Comparison of ENCODE assay signal across 25 cellular contexts in genomic region chr7:154583454-154583853, GRCh38.
"Had no signal": no experiment of that assay in that cellular context is flagged by ENCODE, and none has a peak within 500 bp of the region (broad histone marks: within the 10 kb centered on the region; RNA-seq: fewer than 3 reads in every experiment).

No MANE protein-coding gene starts in this region.

- H3K27me3 Mint-ChIP-seq: naive thymus-derived CD8-positive, alpha-beta T cell; stimulated activated naive B cell treated with anti-CD40 and anti-IgM and Interleukin-4, amounts not matched to agents 10 μg/mL and 1 μg/mL and 100 μg/mL, for 72 hours; stimulated activated naive CD8-positive, alpha-beta T cell treated with anti-CD3 and anti-CD28 coated beads, Interleukin-15, amount 100 ng/mL, for 72 hours had no signal

- DNase-seq: dermis blood vessel endothelial cell; effector memory CD4-positive, alpha-beta T cell; esophagus squamous epithelium; foreskin melanocyte; glutamatergic neuron; hypothalamus; immature natural killer cell; mesendoderm; naive thymus-derived CD8-positive, alpha-beta T cell; nephron progenitor cell; right lobe of liver; small intestine; stimulated activated CD4-positive, alpha-beta T cell treated with anti-CD3 and anti-CD28 coated beads, Interleukin-15, amount 100 ng/mL, for 24 hours; stimulated activated CD4-positive, alpha-beta T cell treated with anti-CD3 and anti-CD28 coated beads, Interleukin-2, amount 100 ng/mL, for 48 hours; stimulated activated naive B cell treated with anti-CD40 and anti-IgM and Interleukin-4, amounts not matched to agents 10 μg/mL and 1 μg/mL and 100 μg/mL, for 72 hours; stimulated activated naive CD8-positive, alpha-beta T cell treated with anti-CD3 and anti-CD28 coated beads, Interleukin-15, amount 100 ng/mL, for 72 hours; transverse colon had no signal

- H3K4me3 Mint-ChIP-seq: immature natural killer cell; naive thymus-derived CD8-positive, alpha-beta T cell; nephron progenitor cell; stimulated activated naive B cell treated with anti-CD40 and anti-IgM and Interleukin-4, amounts not matched to agents 10 μg/mL and 1 μg/mL and 100 μg/mL, for 72 hours; stimulated activated naive CD8-positive, alpha-beta T cell treated with anti-CD3 and anti-CD28 coated beads, Interleukin-15, amount 100 ng/mL, for 72 hours had no signal

- H3K27me3 ChIP-seq: esophagus squamous epithelium, right lobe of liver, suprapubic skin, transverse colon, vagina had no signal

- H3K4me1 ChIP-seq: esophagus squamous epithelium, parathyroid adenoma, right lobe of liver, suprapubic skin, transverse colon, vagina had no signal

- H3K36me3 Mint-ChIP-seq: naive thymus-derived CD8-positive, alpha-beta T cell; stimulated activated naive B cell treated with anti-CD40 and anti-IgM and Interleukin-4, amounts not matched to agents 10 μg/mL and 1 μg/mL and 100 μg/mL, for 72 hours had no signal

- H3K4me1 Mint-ChIP-seq: immature natural killer cell; naive thymus-derived CD8-positive, alpha-beta T cell; stimulated activated naive B cell treated with anti-CD40 and anti-IgM and Interleukin-4, amounts not matched to agents 10 μg/mL and 1 μg/mL and 100 μg/mL, for 72 hours; stimulated activated naive CD8-positive, alpha-beta T cell treated with anti-CD3 and anti-CD28 coated beads, Interleukin-15, amount 100 ng/mL, for 72 hours had no signal

- H3K27ac ChIP-seq: coronary artery, esophagus squamous epithelium, parathyroid adenoma, right lobe of liver, suprapubic skin, vagina had no signal

- H3K9me3 ChIP-seq: right lobe of liver, transverse colon, vagina had no signal

- ATAC-seq: left lobe of liver; naive thymus-derived CD8-positive, alpha-beta T cell; right lobe of liver; stimulated activated naive B cell treated with anti-CD40 and anti-IgM and Interleukin-4, amounts not matched to agents 10 μg/mL and 1 μg/mL and 100 μg/mL, for 72 hours; stimulated activated naive CD8-positive, alpha-beta T cell treated with anti-CD3 and anti-CD28 coated beads, Interleukin-15, amount 100 ng/mL, for 72 hours had no signal

- H3K79me2 ChIP-seq: parathyroid adenoma had no signal

- H3K27ac Mint-ChIP-seq: immature natural killer cell; naive thymus-derived CD8-positive, alpha-beta T cell; nephron progenitor cell; progenitor cell of endocrine pancreas; stimulated activated naive B cell treated with anti-CD40 and anti-IgM and Interleukin-4, amounts not matched to agents 10 μg/mL and 1 μg/mL and 100 μg/mL, for 72 hours; stimulated activated naive CD8-positive, alpha-beta T cell treated with anti-CD3 and anti-CD28 coated beads, Interleukin-15, amount 100 ng/mL, for 72 hours had no signal

- H3K4me3 ChIP-seq: coronary artery, esophagus squamous epithelium, right lobe of liver, suprapubic skin, transverse colon, vagina had no signal

- H2AFZ ChIP-seq: parathyroid adenoma had no signal

- FAIRE-seq: endothelial cell of umbilical vein, keratinocyte, small intestine had no signal

- H3K36me3 ChIP-seq: esophagus squamous epithelium, right lobe of liver, suprapubic skin, transverse colon, vagina had no signal
